10 cellular contexts compared by ENCODE assay signal in genomic region chr6:136412410-136412809, GRCh38.
"Had no signal": no experiment of that assay in that cellular context is flagged by ENCODE, and none has a peak within 500 bp of the region (broad histone marks: within the 10 kb centered on the region; RNA-seq: fewer than 3 reads in every experiment).

No MANE protein-coding gene starts in this region.

- ATAC-seq: HCT116 had no signal

- H3K27ac ChIP-seq: GM23248, KMS-11 had no signal

- H2AFZ ChIP-seq: GM23248 had no signal

- H3K9me3 ChIP-seq: HAP-1 had no signal

- H3K36me3 ChIP-seq: HAP-1 had no signal

- H3K9ac ChIP-seq: GM23248, KMS-11 had no signal

- DNase-seq: GM23248, IMR-90, Karpas-422, KBM-7 had no signal

- H3K4me2 ChIP-seq: KMS-11 had no signal

- H3K4me3 ChIP-seq: GM23248, HAP-1 had no signal

- FAIRE-seq: H1, H54, HTR-8/SVneo had no signal
